Comparison of ENCODE assay signal across 8 cellular contexts in genomic region chr16:31453255-31454204, GRCh38. TPM values are rescaled to one million over a fixed set of nuclear protein-coding genes. Genes with fewer than 3 reads are reported as not detected.
DNase-seq lines count a peak whose midpoint lies in the region; ATAC-seq and TF ChIP-seq lines count a peak whose summit lies in the region.

No MANE protein-coding gene starts in this region.

- WGBS in stomach, 5 donors, result 53 to 67% (median 59%) methylated on average over 18 to 20 of the region's 20 CpGs

- TF ChIP-seq POLR2A in stomach (IDR thresholded peaks at IDR 0.05), result no peak

- no peaks in the 10 kb centered on the region for H3K9me3 Mint-ChIP-seq in IgD-negative memory B cell
- no peaks in the 10 kb centered on the region for H3K9me3 Mint-ChIP-seq in activated naive CD8-positive, alpha-beta T cell treated with anti-CD3 and anti-CD28 coated beads, Interleukin-2, amount 10 ng/mL, durations not matched to agents 7 days and 5 days

- no peaks in the 10 kb centered on the region for H3K27me3 Mint-ChIP-seq in IgD-negative memory B cell
- H3K27me3 Mint-ChIP-seq in activated naive CD8-positive, alpha-beta T cell treated with anti-CD3 and anti-CD28 coated beads, Interleukin-2, amount 10 ng/mL, durations not matched to agents 7 days and 5 days, result no peaks in the 10 kb centered on the region

- H3K4me1 ChIP-seq in stomach, result peaks cover 61 to 73% (median 67%) of the 10 kb centered on the region in 4 donors

- POLR2A ChIA-PET in activated naive CD8-positive, alpha-beta T cell treated with anti-CD3 and anti-CD28 coated beads, Interleukin-2, amount 10 ng/mL, durations not matched to agents 7 days and 5 days (lab: Charles Lee), result interaction anchor here (0.7 kb wide), 1 partner anchor 126 kb away, joined by 3 read pairs; no protein-coding TSS in a partner anchor

- no peak overlapping the region for H3K4me3 ChIP-seq in stomach

- DNase-seq in activated naive CD8-positive, alpha-beta T cell treated with anti-CD3 and anti-CD28 coated beads, Interleukin-2, amount 10 ng/mL, durations not matched to agents 7 days and 5 days, result no peak
- DNase-seq in iPS-NIHi7 (ENCODE audit: extremely low spot score) (peak; percentile 12), stomach (no peak)
- no peak for DNase-seq in activated T-cell treated with anti-CD3 and anti-CD28 coated beads, Interleukin-2, amount 50 U/mL, for 48 hours
- no peak for DNase-seq in effector CD8-positive, alpha-beta T cell (lab: John Stamatoyannopoulos, UW)

- peaks cover 3% of the 10 kb centered on the region for H3K36me3 Mint-ChIP-seq in IgD-negative memory B cell
- peaks cover 13% of the 10 kb centered on the region for H3K36me3 Mint-ChIP-seq in activated naive CD8-positive, alpha-beta T cell treated with anti-CD3 and anti-CD28 coated beads, Interleukin-2, amount 10 ng/mL, durations not matched to agents 7 days and 5 days

- intact Hi-C loops in stomach (cut with DNase I; ENCODE audit: low total_unique reads), result loop anchor here (10.0 kb wide), 1 partner anchor 269 kb away; the partner anchor contains the start of gene FUS

- H3K9me3 ChIP-seq in stomach, result no peaks in the 10 kb centered on the region

- no peak for TF ChIP-seq EP300 in stomach (IDR thresholded peaks at IDR 0.05)

- H3K4me1 Mint-ChIP-seq in IgD-negative memory B cell, result peaks cover 26 to 41% (median 27%) of the 10 kb centered on the region in 3 donors
- peaks cover 37% of the 10 kb centered on the region for H3K4me1 Mint-ChIP-seq in activated naive CD8-positive, alpha-beta T cell treated with anti-CD3 and anti-CD28 coated beads, Interleukin-2, amount 10 ng/mL, durations not matched to agents 7 days and 5 days

- H3K4me3 Mint-ChIP-seq in IgD-negative memory B cell, result no peak overlapping the region
- H3K4me3 Mint-ChIP-seq in activated naive CD8-positive, alpha-beta T cell treated with anti-CD3 and anti-CD28 coated beads, Interleukin-2, amount 10 ng/mL, durations not matched to agents 7 days and 5 days, result no peak overlapping the region

- H3K27me3 ChIP-seq in stomach, result no peaks in the 10 kb centered on the region

- TF ChIP-seq CTCF in stomach (IDR thresholded peaks at IDR 0.05), result no peak

- no peaks in the 10 kb centered on the region for H3K36me3 ChIP-seq in stomach

- peak overlapping the region; percentile 45 to 68 (median 55) for H3K27ac Mint-ChIP-seq in IgD-negative memory B cell
- peak overlapping the region; percentile 9 for H3K27ac Mint-ChIP-seq in activated naive CD8-positive, alpha-beta T cell treated with anti-CD3 and anti-CD28 coated beads, Interleukin-2, amount 10 ng/mL, durations not matched to agents 7 days and 5 days

- H3K27ac ChIP-seq in stomach, result peak overlapping the region in 4 of 5 donors; percentile 60 to 74 (median 66)

- ATAC-seq in activated naive CD8-positive, alpha-beta T cell treated with anti-CD3 and anti-CD28 coated beads, Interleukin-2, amount 10 ng/mL, durations not matched to agents 7 days and 5 days (ENCODE audit: low read depth), result no peak
- no peak for ATAC-seq in GM18870 (IDR thresholded peaks at IDR 0.05; ENCODE audit: unreplicated experiment)
- ATAC-seq in HG02973 (IDR thresholded peaks at IDR 0.05; ENCODE audit: unreplicated experiment), result no peak

RNA-seq across cellular contexts. Expression of gene ARMC5, which starts 5.8 kb away (rescaled TPM):
- polyA plus RNA-seq in IgD-negative memory B cell, result 9.5 TPM
- 10 to 100 TPM; 12.9 to 13.6 TPM for total RNA-seq in activated naive CD8-positive, alpha-beta T cell treated with anti-CD3 and anti-CD28 coated beads, Interleukin-2, amount 10 ng/mL, durations not matched to agents 7 days and 5 days
- total RNA-seq in stomach, result 10 to 100 TPM in 2 of 5 donors, 1 to 10 TPM in 2, not detected in 1; 2.6 to 29.8 (median 15.1) TPM
- polyA plus RNA-seq in stomach, result 10 to 100 TPM in 2 of 3 donors, 1 to 10 TPM in 1; 6.7 to 13.0 (median 11.3) TPM

RNA-seq across cellular contexts. Expression of gene ZNF843, which starts 10.9 kb away (rescaled TPM):
- not detected for polyA plus RNA-seq in IgD-negative memory B cell
- under 1 TPM; 0.20 to 0.30 TPM for total RNA-seq in activated naive CD8-positive, alpha-beta T cell treated with anti-CD3 and anti-CD28 coated beads, Interleukin-2, amount 10 ng/mL, durations not matched to agents 7 days and 5 days
- under 1 TPM in 2 of 5 donors, not detected in 3; 0.18 to 0.45 TPM for total RNA-seq in stomach
- under 1 TPM; 0.15 to 0.37 (median 0.31) TPM for polyA plus RNA-seq in stomach

RNA-seq across cellular contexts. Expression of gene TGFB1I1, which starts 18.4 kb away (rescaled TPM):
- polyA plus RNA-seq in IgD-negative memory B cell (0.59 TPM), stomach (10 to 100 TPM; 44.8 to 49.3 (median 49.1) TPM)
- 1 to 10 TPM; 1.4 to 1.5 TPM for total RNA-seq in activated naive CD8-positive, alpha-beta T cell treated with anti-CD3 and anti-CD28 coated beads, Interleukin-2, amount 10 ng/mL, durations not matched to agents 7 days and 5 days
- 10 to 100 TPM; 36.0 to 84.0 (median 63.1) TPM for total RNA-seq in stomach

RNA-seq across cellular contexts. Expression of gene COX6A2, which starts 25.4 kb away (rescaled TPM):
- not detected for polyA plus RNA-seq in IgD-negative memory B cell
- not detected for total RNA-seq in activated naive CD8-positive, alpha-beta T cell treated with anti-CD3 and anti-CD28 coated beads, Interleukin-2, amount 10 ng/mL, durations not matched to agents 7 days and 5 days
- total RNA-seq in stomach, result not detected
- polyA plus RNA-seq in stomach, result 1 to 10 TPM in 2 of 3 donors, not detected in 1; 1.4 to 8.2 TPM

RNA-seq across cellular contexts. Expression of gene SLC5A2, which starts 29.4 kb away (rescaled TPM):
- polyA plus RNA-seq in IgD-negative memory B cell (0.94 TPM), stomach (1 to 10 TPM in 1 of 3 donors, under 1 TPM in 2; 0.62 to 1.8 (median 0.76) TPM)
- 1 to 10 TPM in 1 of 2 experiments, under 1 TPM in 1; 0.53 to 1.0 TPM for total RNA-seq in activated naive CD8-positive, alpha-beta T cell treated with anti-CD3 and anti-CD28 coated beads, Interleukin-2, amount 10 ng/mL, durations not matched to agents 7 days and 5 days
- total RNA-seq in stomach, result not detected

Comparison
In these comparisons a context has a peak if more than half of its experiments do, and no peak if none do; other contexts are left out.
1. RNA of gene TGFB1I1, which starts 18.4 kb away (total RNA-seq): 36.0 to 84.0 TPM in stomach; 1.4 to 1.5 TPM in activated naive CD8-positive, alpha-beta T cell treated with anti-CD3 and anti-CD28 coated beads, Interleukin-2, amount 10 ng/mL, durations not matched to agents 7 days and 5 days; every median in the first group is over 10 times any median in the second.